In genomic region chr7:49852619-49853462, GRCh38 we compare ENCODE assay signal across 8 cellular contexts.
A peak's percentile ranks its signal among the peaks of the same experiment; 100 is the strongest.
DNase-seq lines count a peak whose midpoint lies in the region; ATAC-seq lines count a peak whose summit lies in the region.

No MANE protein-coding gene starts in this region.

- peak; percentile 12 for DNase-seq in EL
- DNase-seq in NCI-H748 (lab: John Stamatoyannopoulos, UW; ENCODE audit: unreplicated experiment) = peak; percentile 65
- DNase-seq in astrocyte of the hippocampus (ENCODE audit: low read depth, low spot score) = peak; percentile 71
- peak; percentile 47 for DNase-seq in iPS DF 19.7 (ENCODE audit: low read depth, low spot score)
- DNase-seq in stimulated activated naive CD8-positive, alpha-beta T cell treated with anti-CD3 and anti-CD28 coated beads, Interleukin-15, Interleukin-2, amounts not matched to agents 100 U/mL and 50 U/mL, for 24 hours = peak; percentile 7
- DNase-seq in NCI-H187 (lab: John Stamatoyannopoulos, UW) = no peak

- ATAC-seq in GM19452 (IDR thresholded peaks at IDR 0.05; ENCODE audit: unreplicated experiment) (peak; percentile 76), HG03439 (IDR thresholded peaks at IDR 0.05; ENCODE audit: unreplicated experiment) (peak; percentile 78)
- ATAC-seq in stimulated activated naive CD8-positive, alpha-beta T cell treated with anti-CD3 and anti-CD28 coated beads, Interleukin-15, Interleukin-2, amounts not matched to agents 100 U/mL and 50 U/mL, for 24 hours = no peak

Comparison
In these comparisons a context has a peak if more than half of its experiments do, and no peak if none do; other contexts are left out.
1. DNase-seq: peak in EL (single experiment), NCI-H748 (single experiment), astrocyte of the hippocampus (single experiment), iPS DF 19.7 (single experiment) and stimulated activated naive CD8-positive, alpha-beta T cell treated with anti-CD3 and anti-CD28 coated beads, Interleukin-15, Interleukin-2, amounts not matched to agents 100 U/mL and 50 U/mL, for 24 hours (single experiment); none in NCI-H187 (0 of 2).